ENCODE assay signal across 30 cellular contexts in genomic region chr5:142692280-142692775, GRCh38. TPM values are rescaled to one million over a fixed set of nuclear protein-coding genes. Genes with fewer than 3 reads are reported as not detected.
DNase-seq lines count a peak whose midpoint lies in the region; ATAC-seq, FAIRE-seq and TF ChIP-seq lines count a peak whose summit lies in the region.
"Had no signal": no experiment of that assay in that cellular context is flagged by ENCODE, and none has a peak within 500 bp of the region (broad histone marks: within the 10 kb centered on the region; RNA-seq: fewer than 3 reads in every experiment).

No MANE protein-coding gene starts in this region.

- H3K4me3 ChIP-seq in right cardiac atrium (ENCODE audit: low read length) (no peak overlapping the region), NB4 (ENCODE audit: low read depth, low read length) (no peak overlapping the region), kidney (ENCODE audit: low read length in 2 of 2) (no peak overlapping the region), left lung (no peak overlapping the region)
- H3K4me3 ChIP-seq: K562, SJSA1 had no signal

- H3K27me3 ChIP-seq in right cardiac atrium (ENCODE audit: control insufficient read depth, insufficient read depth): no peaks in the 10 kb centered on the region
- H3K27me3 ChIP-seq in left lung: no peaks in the 10 kb centered on the region
- H3K27me3 ChIP-seq: BE2C, SJSA1 had no signal

- intact Hi-C loops in Right ventricle myocardium inferior (cut with DNase I): loop anchor here (10.0 kb wide), 1 partner anchor 678 kb away; the partner anchor contains the start of gene GNPDA1
- intact Hi-C loops in right cardiac atrium (cut with DNase I): loop anchor here in 3 of 4 donors (10.0 kb wide), 3 partner anchors 78 to 538 kb away; no protein-coding TSS in a partner anchor
- intact Hi-C loops in posterior vena cava (cut with DNase I): no loop called here
- intact Hi-C loops in kidney (cut with DNase I): no loop called here
- intact Hi-C loops in left lung (cut with DNase I): no loop called here

- no peaks in the 10 kb centered on the region for H3K36me3 ChIP-seq in kidney (ENCODE audit: control insufficient read depth in 1 of 2, insufficient read depth in 2 of 2, low read length in 2 of 2)
- H3K36me3 ChIP-seq in left lung: no peaks in the 10 kb centered on the region
- H3K36me3 ChIP-seq: BE2C, SJSA1 had no signal

- 87% methylated on average over 4 of the region's 4 CpGs for WGBS in right cardiac atrium

- no peak overlapping the region for H3K9ac ChIP-seq in kidney (ENCODE audit: low read length in 2 of 2)

- H3K4me1 ChIP-seq in right cardiac atrium (ENCODE audit: control insufficient read depth, insufficient read depth, low read length) (peaks cover 2% of the 10 kb centered on the region), kidney (ENCODE audit: control insufficient read depth in 1 of 2, insufficient read depth in 1 of 2, low read depth in 1 of 2, low read length in 2 of 2) (peaks cover under 1 to 2% of the 10 kb centered on the region in 2 donors), left lung (no peaks in the 10 kb centered on the region)
- H3K4me1 ChIP-seq: SJSA1 had no signal

- FAIRE-seq in kidney (lab: Jason Lieb, UNC): no peak
- FAIRE-seq: GM12892, HTR-8/SVneo, K562, RCC 7860 had no signal

- no peak for TF ChIP-seq POLR2A in NB4 (IDR thresholded peaks at IDR 0.05; ENCODE audit: extremely low read depth, insufficient read length)

- ATAC-seq in Right ventricle myocardium inferior (no peak), right cardiac atrium (no peak), left lung (no peak)
- ATAC-seq: HCT116, K562 had no signal

- H3K27ac ChIP-seq in right cardiac atrium (ENCODE audit: low read length) (no peak overlapping the region), kidney (ENCODE audit: low read depth in 2 of 2, low read length in 2 of 2) (no peak overlapping the region), left lung (no peak overlapping the region)
- H3K27ac ChIP-seq: SJSA1 had no signal

- H3K9me3 ChIP-seq in right cardiac atrium (ENCODE audit: control insufficient read depth, low read length) (no peaks in the 10 kb centered on the region), kidney (ENCODE audit: control insufficient read depth in 1 of 2, low read length in 2 of 2) (no peaks in the 10 kb centered on the region), left lung (no peaks in the 10 kb centered on the region)
- H3K9me3 ChIP-seq: BE2C, SJSA1 had no signal

- DNase-seq in Right ventricle myocardium inferior (ENCODE audit: missing footprints) (peak; percentile 15), right cardiac atrium (no peak), NB4 (ENCODE audit: low read depth) (peak; percentile 32), SKM-1 (lab: John Stamatoyannopoulos, UW; ENCODE audit: unreplicated experiment) (peak; percentile 33), posterior vena cava (ENCODE audit: low spot score) (peak; percentile 14), kidney (no peak), left lung (no peak)
- DNase-seq in activated CD4-positive, alpha-beta T cell treated with anti-CD3 and anti-CD28 coated beads for 48 hours: no peak
- DNase-seq: 8988T, ACHN, BE2C, DMS153, DND-41, Kasumi-1, NCI-H1092, NCI-H1417 treated with DMSO at 0.1 percent for 48 hours, NCI-H187, NCI-H2081 treated with DMSO at 0.1 percent for 48 hours, NCI-H446, NCI-H524 treated with DMSO at 0.1 percent for 48 hours, NCI-H774, OCI-M1, T-helper 1 cell had no signal

- TF ChIP-seq CTCF in NB4 (IDR thresholded peaks at IDR 0.05; ENCODE audit: low read depth, low read length) (no peak), kidney (IDR thresholded peaks at IDR 0.05; ENCODE audit: borderline replicate concordance, extremely low read depth, insufficient read depth) (no peak), left lung (IDR thresholded peaks at IDR 0.05) (no peak)

RNA-seq across cellular contexts. Expression of gene FGF1, which starts 6.4 kb away (rescaled TPM):
- total RNA-seq in Right ventricle myocardium inferior: 57.0 TPM
- 10 to 100 TPM; 23.1 to 39.2 (median 30.0) TPM for total RNA-seq in right cardiac atrium
- 25.0 TPM for polyA plus RNA-seq in right cardiac atrium
- 1 to 10 TPM; 2.3 to 5.0 TPM for total RNA-seq in posterior vena cava
- 2.1 TPM for total RNA-seq in kidney
- 89.7 TPM for polyA plus RNA-seq in kidney (ENCODE audit: insufficient read depth, low read depth, low replicate concordance)
- 1 to 10 TPM in 1 of 2 donors, under 1 TPM in 1; 0.41 to 1.2 TPM for total RNA-seq in left lung
- total RNA-seq: K562 had no signal
- polyA plus RNA-seq: CD14-positive monocyte, K562 had no signal

Comparison
In these comparisons a context has a peak if more than half of its experiments do, and no peak if none do; other contexts are left out.
1. DNase-seq: peak in Right ventricle myocardium inferior (single experiment), NB4 (single experiment), SKM-1 (single experiment) and posterior vena cava (single experiment); none in right cardiac atrium (0 of 3), kidney (single experiment), left lung (0 of 2) and activated CD4-positive, alpha-beta T cell treated with anti-CD3 and anti-CD28 coated beads for 48 hours (single experiment).
2. intact Hi-C loops: an anchor here in Right ventricle myocardium inferior (10.0 kb wide) and right cardiac atrium (10.0 kb wide); none called in posterior vena cava, kidney and left lung.